1 cellular context compared by ENCODE assay signal in the genomic region with DNA sequence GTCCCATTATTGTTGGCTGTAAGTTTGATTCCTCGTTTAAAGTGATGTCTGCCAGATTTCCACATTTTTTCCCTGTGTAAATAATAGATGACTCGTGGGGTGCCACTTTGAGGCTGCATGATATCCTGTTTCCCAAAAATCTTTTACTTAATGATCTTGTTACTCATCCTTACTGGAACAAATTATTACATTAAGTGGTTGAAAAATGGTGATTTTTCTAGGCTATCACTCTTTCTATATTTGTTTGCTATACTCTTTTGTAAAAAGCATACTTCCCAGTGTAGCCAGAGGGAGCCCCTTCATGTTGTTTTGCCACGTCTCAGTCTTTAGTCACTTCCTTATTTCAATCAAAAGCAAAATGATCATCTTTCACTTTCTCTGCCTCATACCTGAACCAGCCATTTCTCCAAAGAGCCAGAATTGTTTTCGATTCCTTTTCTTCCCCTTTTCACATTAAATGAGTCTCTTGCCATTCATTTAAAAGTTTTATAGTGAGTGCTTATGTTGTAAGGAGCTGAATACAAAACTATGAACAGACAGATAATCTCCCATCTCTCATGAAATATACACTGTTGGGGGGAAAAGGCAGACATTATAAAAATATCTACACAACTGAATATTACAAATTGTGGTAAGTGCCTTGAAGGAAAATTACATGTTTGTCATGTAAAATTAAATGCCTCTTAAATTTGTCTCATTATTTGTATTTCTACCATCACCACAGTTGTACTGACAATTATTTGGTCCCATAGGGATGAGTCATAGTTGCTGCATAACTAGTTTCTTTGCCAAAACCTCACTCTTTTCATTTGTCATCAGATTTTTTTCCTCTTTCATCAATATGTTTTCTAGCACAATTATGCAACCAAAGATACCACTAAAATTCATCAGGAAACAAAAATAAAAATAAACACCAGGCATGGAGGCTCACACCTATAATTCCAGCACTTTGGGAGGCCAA.
A peak's percentile ranks its signal among the peaks of the same experiment; 100 is the strongest.
TF ChIP-seq lines count a peak whose summit lies in the region.

No MANE protein-coding gene starts in this region.

TF ChIP-seq in HepG2, 621 proteins besides CTCF, POLR2A, EP300 and RAD21:
- TF ChIP-seq, protein P1, sequence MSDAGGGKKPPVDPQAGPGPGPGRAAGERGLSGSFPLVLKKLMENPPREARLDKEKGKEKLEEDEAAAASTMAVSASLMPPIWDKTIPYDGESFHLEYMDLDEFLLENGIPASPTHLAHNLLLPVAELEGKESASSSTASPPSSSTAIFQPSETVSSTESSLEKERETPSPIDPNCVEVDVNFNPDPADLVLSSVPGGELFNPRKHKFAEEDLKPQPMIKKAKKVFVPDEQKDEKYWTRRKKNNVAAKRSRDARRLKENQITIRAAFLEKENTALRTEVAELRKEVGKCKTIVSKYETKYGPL (CRISPR knock-in tag; IDR thresholded peaks at IDR 0.05): no peak
- TF ChIP-seq, protein P2, sequence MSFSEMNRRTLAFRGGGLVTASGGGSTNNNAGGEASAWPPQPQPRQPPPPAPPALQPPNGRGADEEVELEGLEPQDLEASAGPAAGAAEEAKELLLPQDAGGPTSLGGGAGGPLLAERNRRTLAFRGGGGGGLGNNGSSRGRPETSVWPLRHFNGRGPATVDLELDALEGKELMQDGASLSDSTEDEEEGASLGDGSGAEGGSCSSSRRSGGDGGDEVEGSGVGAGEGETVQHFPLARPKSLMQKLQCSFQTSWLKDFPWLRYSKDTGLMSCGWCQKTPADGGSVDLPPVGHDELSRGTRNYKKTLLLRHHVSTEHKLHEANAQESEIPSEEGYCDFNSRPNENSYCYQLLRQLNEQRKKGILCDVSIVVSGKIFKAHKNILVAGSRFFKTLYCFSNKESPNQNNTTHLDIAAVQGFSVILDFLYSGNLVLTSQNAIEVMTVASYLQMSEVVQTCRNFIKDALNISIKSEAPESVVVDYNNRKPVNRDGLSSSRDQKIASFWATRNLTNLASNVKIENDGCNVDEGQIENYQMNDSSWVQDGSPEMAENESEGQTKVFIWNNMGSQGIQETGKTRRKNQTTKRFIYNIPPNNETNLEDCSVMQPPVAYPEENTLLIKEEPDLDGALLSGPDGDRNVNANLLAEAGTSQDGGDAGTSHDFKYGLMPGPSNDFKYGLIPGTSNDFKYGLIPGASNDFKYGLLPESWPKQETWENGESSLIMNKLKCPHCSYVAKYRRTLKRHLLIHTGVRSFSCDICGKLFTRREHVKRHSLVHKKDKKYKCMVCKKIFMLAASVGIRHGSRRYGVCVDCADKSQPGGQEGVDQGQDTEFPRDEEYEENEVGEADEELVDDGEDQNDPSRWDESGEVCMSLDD (CRISPR knock-in tag; IDR thresholded peaks at IDR 0.05; ENCODE audit: borderline replicate concordance): no peak
- TF ChIP-seq, protein P3, sequence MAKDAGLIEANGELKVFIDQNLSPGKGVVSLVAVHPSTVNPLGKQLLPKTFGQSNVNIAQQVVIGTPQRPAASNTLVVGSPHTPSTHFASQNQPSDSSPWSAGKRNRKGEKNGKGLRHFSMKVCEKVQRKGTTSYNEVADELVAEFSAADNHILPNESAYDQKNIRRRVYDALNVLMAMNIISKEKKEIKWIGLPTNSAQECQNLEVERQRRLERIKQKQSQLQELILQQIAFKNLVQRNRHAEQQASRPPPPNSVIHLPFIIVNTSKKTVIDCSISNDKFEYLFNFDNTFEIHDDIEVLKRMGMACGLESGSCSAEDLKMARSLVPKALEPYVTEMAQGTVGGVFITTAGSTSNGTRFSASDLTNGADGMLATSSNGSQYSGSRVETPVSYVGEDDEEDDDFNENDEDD (CRISPR knock-in tag; IDR thresholded peaks at IDR 0.05; ENCODE audit: borderline replicate concordance): no peak
- TF ChIP-seq ZNF484 (CRISPR knock-in tag; IDR thresholded peaks at IDR 0.05; ENCODE audit: borderline replicate concordance, low read depth): no peak
- peak; percentile 17; the same call in 1 of the 2 replicates for TF ChIP-seq CREB1 (IDR thresholded peaks at IDR 0.05)
- no peak for TF ChIP-seq CREB1 (CRISPR knock-in tag; IDR thresholded peaks at IDR 0.05)
- TF ChIP-seq, protein P4, sequence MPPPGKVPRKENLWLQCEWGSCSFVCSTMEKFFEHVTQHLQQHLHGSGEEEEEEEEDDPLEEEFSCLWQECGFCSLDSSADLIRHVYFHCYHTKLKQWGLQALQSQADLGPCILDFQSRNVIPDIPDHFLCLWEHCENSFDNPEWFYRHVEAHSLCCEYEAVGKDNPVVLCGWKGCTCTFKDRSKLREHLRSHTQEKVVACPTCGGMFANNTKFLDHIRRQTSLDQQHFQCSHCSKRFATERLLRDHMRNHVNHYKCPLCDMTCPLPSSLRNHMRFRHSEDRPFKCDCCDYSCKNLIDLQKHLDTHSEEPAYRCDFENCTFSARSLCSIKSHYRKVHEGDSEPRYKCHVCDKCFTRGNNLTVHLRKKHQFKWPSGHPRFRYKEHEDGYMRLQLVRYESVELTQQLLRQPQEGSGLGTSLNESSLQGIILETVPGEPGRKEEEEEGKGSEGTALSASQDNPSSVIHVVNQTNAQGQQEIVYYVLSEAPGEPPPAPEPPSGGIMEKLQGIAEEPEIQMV (CRISPR knock-in tag; IDR thresholded peaks at IDR 0.05; ENCODE audit: low read depth): no peak
- no peak for TF ChIP-seq ZNF577 (CRISPR knock-in tag; IDR thresholded peaks at IDR 0.05; ENCODE audit: borderline replicate concordance, low read depth)
- TF ChIP-seq MBD4 (IDR thresholded peaks at IDR 0.05; ENCODE audit: borderline replicate concordance, low read length): no peak
